22 cellular contexts compared by ENCODE assay signal in genomic region chr11:71155846-71156245, GRCh38.
"Had no signal": no experiment of that assay in that cellular context is flagged by ENCODE, and none has a peak within 500 bp of the region (broad histone marks: within the 10 kb centered on the region; RNA-seq: fewer than 3 reads in every experiment).

No MANE protein-coding gene starts in this region.

- H3K27ac ChIP-seq: SJCRH30, SK-N-MC had no signal

- H3K36me3 ChIP-seq: SJCRH30 had no signal

- H3K27me3 ChIP-seq: SJCRH30 had no signal

- H3K4me1 ChIP-seq: SJCRH30 had no signal

- H3K4me3 ChIP-seq: SJCRH30, SK-N-MC had no signal

- H3K9me3 ChIP-seq: SJCRH30 had no signal

- ATAC-seq: activated CD8-positive, alpha-beta T cell treated with anti-CD3 and anti-CD28 coated beads, Interleukin-2, amount 10 ng/mL, durations not matched to agents 7 days and 5 days; activated naive CD8-positive, alpha-beta T cell treated with anti-CD3 and anti-CD28 coated beads, Interleukin-2, amount 50 U/mL, for 24 hours; Panc1 had no signal

- DNase-seq: activated CD4-positive, alpha-beta T cell treated with anti-CD3 and anti-CD28 coated beads, Interleukin-2, amount 10 ng/mL, durations not matched to agents 7 days and 5 days; activated CD4-positive, alpha-beta T cell treated with anti-CD3 and anti-CD28 coated beads, Interleukin-2, amount 50 U/mL, for 48 hours; activated CD8-positive, alpha-beta T cell treated with anti-CD3 and anti-CD28 coated beads, Interleukin-2, amount 10 ng/mL, durations not matched to agents 7 days and 5 days; activated naive CD4-positive, alpha-beta T cell treated with anti-CD3 and anti-CD28 coated beads, Interleukin-2, amount 10 ng/mL, durations not matched to agents 7 days and 5 days; activated naive CD8-positive, alpha-beta T cell treated with anti-CD3 and anti-CD28 coated beads, Interleukin-2, amount 50 U/mL, for 24 hours; activated T-cell treated with anti-CD3 and anti-CD28 coated beads, Interleukin-2, amount 50 U/mL, for 24 hours; anterior cingulate cortex; caudate nucleus; Karpas-422; KBM-7; NCI-H1105 treated with DMSO at 0.1 percent for 48 hours; NCI-H1436; NCI-H1694; NCI-H1930; NCI-H2081 treated with DMSO at 0.1 percent for 48 hours; NCI-H345; NCI-H524 treated with DMSO at 0.1 percent for 48 hours; SHP77; SJCRH30; T1000 had no signal
